ENCODE assay signal across 8 cellular contexts in genomic region chr19:11738746-11739620, GRCh38. TPM values are rescaled to one million over a fixed set of nuclear protein-coding genes. Genes with fewer than 3 reads are reported as not detected.
DNase-seq lines count a peak whose midpoint lies in the region; ATAC-seq and TF ChIP-seq lines count a peak whose summit lies in the region.

TSS of gene ZNF823 (minus strand) at chr19:11738946. CDS start at chr19:11738819, 127 bp downstream.

- H3K27ac ChIP-seq in mesodermal cell (ENCODE audit: low read depth, low read length, severe bottlenecking): peak within 1 kb of the TSS; percentile 91

- no peaks in the 10 kb centered on the region for H3K27me3 Mint-ChIP-seq in Calu3 (ENCODE audit: unreplicated experiment)
- peaks cover 4% of the 10 kb centered on the region for H3K27me3 Mint-ChIP-seq in endothelial cell (ENCODE audit: unreplicated experiment)

- intact Hi-C loops in Calu3 (cut with micrococcal nuclease; ENCODE audit: unreplicated experiment): no loop called here

- 1 to 2% methylated on average over 31 to 32 of the region's 35 CpGs for WGBS in mesodermal cell (ENCODE audit: insufficient coverage in 2 of 2), 2 experiments

- H3K36me3 ChIP-seq in mesodermal cell (ENCODE audit: control insufficient read depth, insufficient read depth, low read length): peaks cover 8% of the 10 kb centered on the region

- peak within 1 kb of the TSS; percentile 97 for H3K27ac Mint-ChIP-seq in Calu3 (ENCODE audit: unreplicated experiment)
- peak within 1 kb of the TSS; percentile 90 for H3K27ac Mint-ChIP-seq in endothelial cell (ENCODE audit: unreplicated experiment)

- CTCF ChIA-PET in Calu3 (lab: Charles Lee): interaction anchor here (0.6 to 0.8 kb wide), 3 partner anchors 39 to 1188 kb away, joined by 3 to 10 read pairs (median 5); no protein-coding TSS in a partner anchor

- DNase-seq in Calu3 (peak; percentile 97), HUDEP-2 (lab: John Stamatoyannopoulos, UW; ENCODE audit: unreplicated experiment in 76 of 76) (peak in 75 of 76 experiments; percentile 36 to 99 (median 91)), NOMO-1 treated with dmso at 0.1 percent for 144 hours (lab: John Stamatoyannopoulos, UW; ENCODE audit: unreplicated experiment) (peak; percentile 91), endothelial cell (ENCODE audit: low spot score) (peak; percentile 96)
- DNase-seq in activated CD8-positive, alpha-beta memory T cell treated with anti-CD3 and anti-CD28 coated beads, Interleukin-2, amount 50 U/mL, for 4 hours: peak; percentile 96
- peak; percentile 83 for DNase-seq in stimulated activated CD8-positive, alpha-beta memory T cell treated with anti-CD3 and anti-CD28 coated beads, Interleukin-15, amount 100 ng/mL, for 24 hours (ENCODE audit: low read depth)

- H3K4me3 ChIP-seq in mesodermal cell (ENCODE audit: extremely low read depth, insufficient read depth, low read length, poor library complexity, severe bottlenecking): peak within 1 kb of the TSS; percentile 77

- TF ChIP-seq CTCF in Calu3 (IDR thresholded peaks at IDR 0.05; ENCODE audit: unreplicated experiment): no peak
- TF ChIP-seq CTCF in endothelial cell (IDR thresholded peaks at IDR 0.05; ENCODE audit: unreplicated experiment): no peak

- H3K9me3 Mint-ChIP-seq in Calu3 (ENCODE audit: low read depth, unreplicated experiment) (peaks cover 2% of the 10 kb centered on the region), endothelial cell (ENCODE audit: unreplicated experiment) (peaks cover 4% of the 10 kb centered on the region)

- BruUV-seq in Calu3 (replicated peaks; lab: Mats Ljungman, UMichigan): TSS peak; percentile 95

- H3K36me3 Mint-ChIP-seq in Calu3 (ENCODE audit: insufficient read depth, unreplicated experiment) (peaks cover 36% of the 10 kb centered on the region), endothelial cell (ENCODE audit: low read depth, unreplicated experiment) (no peaks in the 10 kb centered on the region)

- peak; percentile 86 for ATAC-seq in GM21390 (IDR thresholded peaks at IDR 0.05; ENCODE audit: unreplicated experiment)

- H3K4me1 Mint-ChIP-seq in Calu3 (ENCODE audit: low read depth, unreplicated experiment): peaks cover 8% of the 10 kb centered on the region
- peaks cover 4% of the 10 kb centered on the region for H3K4me1 Mint-ChIP-seq in endothelial cell (ENCODE audit: unreplicated experiment)

- H3K4me3 Mint-ChIP-seq in Calu3 (ENCODE audit: low read depth, unreplicated experiment): peak within 1 kb of the TSS; percentile 95
- peak within 1 kb of the TSS; percentile 99 for H3K4me3 Mint-ChIP-seq in endothelial cell (ENCODE audit: unreplicated experiment)

- peaks cover 9% of the 10 kb centered on the region for H3K4me1 ChIP-seq in mesodermal cell (ENCODE audit: control insufficient read depth, insufficient read depth, low read length, poor library complexity, severe bottlenecking)

- H3K9me3 ChIP-seq in mesodermal cell (ENCODE audit: control insufficient read depth, low read length): no peaks in the 10 kb centered on the region

RNA-seq across cellular contexts. Expression of gene ZNF823, which starts in this region (rescaled TPM):
- total RNA-seq in Calu3 (2022): 7.4 and 7.9 TPM in 2 replicates
- total RNA-seq in endothelial cell (ENCODE audit: unreplicated experiment): 6.7 TPM
- polyA plus RNA-seq in mesodermal cell (2013, experiment 1 of 2): 9.0 TPM
- polyA plus RNA-seq in mesodermal cell (2013, experiment 2 of 2): 7.2 TPM

Comparison
In these comparisons a context has a peak if more than half of its experiments do, and no peak if none do; other contexts are left out.
1. Peak in every context shown above with its lines: DNase-seq, ATAC-seq, H3K4me3 ChIP-seq and H3K27ac ChIP-seq.